Comparison of ENCODE assay signal across 8 cellular contexts in genomic region chr19:10568826-10569651, GRCh38. TPM values are rescaled to one million over a fixed set of nuclear protein-coding genes. Genes with fewer than 3 reads are reported as not detected.
DNase-seq lines count a peak whose midpoint lies in the region; ATAC-seq and TF ChIP-seq lines count a peak whose summit lies in the region.

Gene CDKN2D, minus strand, starts transcription at chr19:10568979. Its CDS starts 326 bp downstream, at chr19:10568653.

- peak within 1 kb of the TSS; percentile 84 for H3K4me3 ChIP-seq in effector memory CD4-positive, alpha-beta T cell (ENCODE audit: insufficient read depth, low read depth, low read length, poor library complexity, severe bottlenecking)

- H3K9me3 ChIP-seq in effector memory CD4-positive, alpha-beta T cell (ENCODE audit: control insufficient read depth, low read length), result no peaks in the 10 kb centered on the region

- H3K36me3 Mint-ChIP-seq in memory B cell, result peaks cover 9% of the 10 kb centered on the region

- no peaks in the 10 kb centered on the region for H3K36me3 ChIP-seq in effector memory CD4-positive, alpha-beta T cell (ENCODE audit: control insufficient read depth, insufficient read depth, low read length)

- CTCF ChIA-PET in activated CD8-positive, alpha-beta memory T cell treated with anti-CD3 and anti-CD28 coated beads for 36 hours (lab: Charles Lee), result interaction anchor here (1.0 to 3.4 kb wide), 7 partner anchors 12 to 84 kb away, joined by 3 to 11 read pairs (median 3); partner anchors contain the start of gene ATG4D

- peak within 1 kb of the TSS; percentile 91 for H3K4me3 Mint-ChIP-seq in memory B cell

- H3K27ac ChIP-seq in effector memory CD4-positive, alpha-beta T cell (ENCODE audit: insufficient read depth, low read length, poor library complexity, severe bottlenecking), result peak within 1 kb of the TSS; percentile 74

- H3K4me1 ChIP-seq in effector memory CD4-positive, alpha-beta T cell (ENCODE audit: control insufficient read depth, insufficient read depth, low read length, poor library complexity, severe bottlenecking), result peaks cover 37% of the 10 kb centered on the region

- H3K9me3 Mint-ChIP-seq in memory B cell, result no peaks in the 10 kb centered on the region

- no peak for TF ChIP-seq CTCF in GM20000 (IDR thresholded peaks at IDR 0.05; ENCODE audit: extremely low read depth, missing control alignments)

- peak within 1 kb of the TSS; percentile 87 for H3K27ac Mint-ChIP-seq in memory B cell

- H3K27me3 Mint-ChIP-seq in memory B cell, result no peaks in the 10 kb centered on the region

- peak; percentile 99 for DNase-seq in COLO668 (lab: John Stamatoyannopoulos, UW; ENCODE audit: unreplicated experiment)
- peak; percentile 93 for DNase-seq in GM20000 (ENCODE audit: low spot score)
- peak; percentile 94 for DNase-seq in HT-29 (ENCODE audit: low spot score)
- DNase-seq in NOMO-1 (lab: John Stamatoyannopoulos, UW; ENCODE audit: unreplicated experiment in 2 of 2), result peak; percentile 99 to 100
- peak; percentile 99 to 100 (median 99) for DNase-seq in effector memory CD4-positive, alpha-beta T cell
- DNase-seq in memory B cell (ENCODE audit: low spot score in 2 of 2), result peak; percentile 98 to 99
- peak; percentile 99 for DNase-seq in stimulated activated CD8-positive, alpha-beta memory T cell treated with anti-CD3 and anti-CD28 coated beads, Interleukin-12 subunit alpha, Interleukin-12 subunit beta, amount 100 ng/mL, for 24 hours (ENCODE audit: extremely low read depth)

- H3K27me3 ChIP-seq in effector memory CD4-positive, alpha-beta T cell (replicated peaks; ENCODE audit: control insufficient read depth, insufficient read depth, low read length, poor library complexity, severe bottlenecking), result no peaks in the 10 kb centered on the region

- peaks cover 31% of the 10 kb centered on the region for H3K4me1 Mint-ChIP-seq in memory B cell

- POLR2A ChIA-PET in activated CD8-positive, alpha-beta memory T cell treated with anti-CD3 and anti-CD28 coated beads for 36 hours (lab: Charles Lee), result interaction anchor here (0.6 kb wide), 2 partner anchors 122 to 134 kb away, joined by 3 to 11 read pairs; no protein-coding TSS in a partner anchor

- peak; percentile 69 for ATAC-seq in memory B cell (ENCODE audit: low read depth)

RNA-seq across cellular contexts. Expression of gene CDKN2D, which starts in this region (rescaled TPM):
- 21.1 and 23.0 TPM in 2 replicates for total RNA-seq in HT-29 (2014; rRNA removed; shearing (Covaris generic))
- 10 to 100 TPM; 35.0 to 35.9 TPM for total RNA-seq in activated CD8-positive, alpha-beta memory T cell treated with anti-CD3 and anti-CD28 coated beads for 36 hours

Comparison
In these comparisons a context has a peak if more than half of its experiments do, and no peak if none do; other contexts are left out.
1. Peak in every context shown above with its lines: DNase-seq, ATAC-seq, H3K4me3 ChIP-seq and H3K27ac ChIP-seq.